ENCODE assay signal across 15 cellular contexts in the genomic region with DNA sequence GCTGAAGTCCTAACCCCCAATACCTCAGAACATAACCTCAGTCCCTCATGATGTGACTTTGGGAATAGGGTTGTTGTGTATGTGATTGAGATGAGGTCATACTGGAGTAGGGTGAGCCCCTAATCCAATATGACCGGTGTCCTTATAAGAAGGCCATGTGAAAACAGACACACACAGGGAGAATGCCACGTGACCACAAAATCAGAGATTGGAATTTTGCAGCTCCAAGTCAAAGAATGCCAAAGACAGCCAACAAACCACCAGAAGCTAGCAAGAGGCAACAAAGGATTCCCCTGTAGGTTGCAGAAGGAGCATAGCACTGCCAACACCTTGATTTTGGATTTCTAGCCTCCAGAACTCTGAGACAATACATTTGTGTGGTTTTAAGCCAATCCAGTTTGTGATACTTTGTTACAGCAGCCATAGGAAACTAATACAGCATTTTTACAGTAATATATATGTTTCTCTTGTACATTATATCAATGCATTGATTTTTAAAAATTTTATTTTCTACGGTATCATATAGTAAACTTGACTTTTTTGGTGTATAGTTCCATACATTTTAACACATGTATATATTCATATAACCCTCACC.
"Had no signal": no experiment of that assay in that cellular context is flagged by ENCODE, and none has a peak within 500 bp of the region (broad histone marks: within the 10 kb centered on the region; RNA-seq: fewer than 3 reads in every experiment).

No MANE protein-coding gene starts in this region.

- H3K36me3 ChIP-seq: ascending aorta, cardiac muscle cell, ovary had no signal

- ATAC-seq: activated CD8-positive, alpha-beta memory T cell treated with anti-CD3 and anti-CD28 coated beads, Interleukin-2, amount 10 ng/mL, durations not matched to agents 7 days and 5 days; activated naive CD8-positive, alpha-beta T cell treated with anti-CD3 and anti-CD28 coated beads, Interleukin-2, amount 50 U/mL, for 24 hours; left colon had no signal

- H3K9me3 ChIP-seq: ascending aorta, ovary had no signal

- H3K27me3 ChIP-seq: ascending aorta, cardiac muscle cell, ovary had no signal

- DNase-seq: activated CD4-positive, alpha-beta T cell treated with anti-CD3 and anti-CD28 coated beads for 1 hour; activated CD4-positive, alpha-beta T cell treated with anti-CD3 and anti-CD28 coated beads, Interleukin-2, amount 50 U/mL, for 48 hours; activated CD8-positive, alpha-beta memory T cell treated with anti-CD3 and anti-CD28 coated beads, Interleukin-2, amount 10 ng/mL, durations not matched to agents 7 days and 5 days; activated naive CD4-positive, alpha-beta T cell treated with anti-CD3 and anti-CD28 coated beads for 36 hours; activated naive CD8-positive, alpha-beta T cell treated with anti-CD3 and anti-CD28 coated beads, Interleukin-2, amount 50 U/mL, for 24 hours; activated T-cell treated with anti-CD3 and anti-CD28 coated beads, Interleukin-2, amount 50 U/mL, for 1 hour; left colon; ovary; stimulated activated CD4-positive, alpha-beta T cell treated with anti-CD3 and anti-CD28 coated beads, Interleukin-12 subunit alpha, Interleukin-12 subunit beta, amount 100 ng/mL, for 4 hours; stimulated activated CD4-positive, alpha-beta T cell treated with anti-CD3 and anti-CD28 coated beads, Interleukin-2, amount 100 ng/mL, for 24 hours; T-helper 1 cell; T1000 had no signal

- H3K4me1 ChIP-seq: ascending aorta had no signal

- H3K27ac ChIP-seq: ascending aorta, cardiac muscle cell, ovary, VCaP had no signal

- H3K4me3 ChIP-seq: ascending aorta, cardiac muscle cell, ovary had no signal
